In the genomic region with DNA sequence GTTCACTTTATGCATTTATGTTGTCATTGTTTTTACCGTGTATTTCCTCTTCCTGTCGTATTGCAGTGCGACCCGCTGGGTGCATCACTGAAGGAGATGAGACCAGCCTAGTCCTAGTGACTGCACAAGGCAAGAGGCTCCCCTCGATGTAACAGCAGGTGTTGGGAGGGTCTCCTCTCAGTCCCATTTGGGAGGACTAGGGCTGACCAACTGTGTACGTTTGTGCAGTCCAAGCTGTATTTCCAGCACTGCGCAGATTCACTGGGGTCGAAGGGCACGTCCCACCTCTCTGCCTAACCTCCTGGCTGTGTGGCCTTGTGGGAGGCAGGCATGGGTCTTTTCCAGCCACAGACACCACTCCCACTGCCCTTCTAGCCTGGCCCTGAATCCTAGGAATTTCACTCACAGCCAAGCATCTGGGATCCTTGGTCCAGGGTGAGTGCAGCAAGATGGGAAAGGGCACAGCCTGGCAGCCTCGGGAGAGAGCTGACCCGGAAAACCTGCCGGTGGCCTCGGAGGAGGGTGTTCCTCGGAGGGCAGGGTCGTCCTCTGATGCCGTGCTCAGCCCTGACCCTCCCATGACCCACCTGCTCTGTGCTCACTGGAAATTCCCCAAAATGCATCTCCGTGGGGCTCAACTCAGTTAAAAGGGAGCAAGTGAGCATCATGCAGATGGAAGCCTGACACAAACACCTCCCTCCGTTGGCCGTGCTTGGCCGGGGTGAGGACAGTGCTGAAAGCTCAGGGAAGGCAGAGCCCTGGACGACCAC, we compare ENCODE assay signal across 23 cellular contexts.
"Had no signal": no experiment of that assay in that cellular context is flagged by ENCODE, and none has a peak within 500 bp of the region (broad histone marks: within the 10 kb centered on the region; RNA-seq: fewer than 3 reads in every experiment).

No MANE protein-coding gene starts in this region.

- H3K9me3 ChIP-seq: esophagus squamous epithelium, heart left ventricle, lower lobe of right lung, stomach, upper lobe of right lung had no signal

- H3K9me3 Mint-ChIP-seq: activated B cell treated with CpG ODN at 0.5 μM for 24 hours; activated naive CD8-positive, alpha-beta T cell treated with anti-CD3 and anti-CD28 coated beads for 36 hours; activated T-cell treated with anti-CD3 and anti-CD28 coated beads, Interleukin-2, amount 50 U/mL, for 4 hours; activated T-helper 2 cell treated with anti-CD3 and anti-CD28 coated beads, Interferon-gamma antibody, Interleukin-2, Interleukin-4, amounts not matched to agents 10 μg/mL and 5 μg/mL and 100 μg/mL, durations not matched to agents 14 hours and 24 hours and 36 hours; central memory CD8-positive, alpha-beta T cell; naive B cell; neural crest cell; stimulated activated effector memory CD8-positive, alpha-beta T cell treated with anti-CD3 and anti-CD28 coated beads, Interleukin-12 subunit alpha, Interleukin-12 subunit beta, amount 100 ng/mL, for 72 hours had no signal

- ATAC-seq: activated T-cell treated with anti-CD3 and anti-CD28 coated beads, Interleukin-2, amount 50 U/mL, for 4 hours; left colon; lower lobe of right lung; stimulated activated effector memory CD8-positive, alpha-beta T cell treated with anti-CD3 and anti-CD28 coated beads, Interleukin-12 subunit alpha, Interleukin-12 subunit beta, amount 100 ng/mL, for 72 hours had no signal

- H3K36me3 ChIP-seq: esophagus squamous epithelium, heart left ventricle, lower lobe of right lung, stomach, upper lobe of right lung had no signal

- DNase-seq: activated B cell treated with CpG ODN at 0.5 μM for 24 hours; activated CD4-positive, alpha-beta T cell treated with anti-CD3 and anti-CD28 coated beads for 4 hours; activated CD4-positive, alpha-beta T cell treated with anti-CD3 and anti-CD28 coated beads, Interleukin-2, amount 50 U/mL, for 48 hours; activated CD8-positive, alpha-beta memory T cell treated with anti-CD3 and anti-CD28 coated beads, Interleukin-2, amount 50 U/mL, for 48 hours; activated naive CD4-positive, alpha-beta T cell; activated naive CD8-positive, alpha-beta T cell treated with anti-CD3 and anti-CD28 coated beads for 36 hours; activated T-cell treated with anti-CD3 and anti-CD28 coated beads, Interleukin-2, amount 50 U/mL, for 4 hours; esophagus squamous epithelium; heart left ventricle; left colon; lower lobe of right lung; mesendoderm; naive B cell; small intestine; stimulated activated CD4-positive, alpha-beta T cell treated with anti-CD3 and anti-CD28 coated beads, Interleukin-2, amount 100 ng/mL, for 24 hours; stomach; T-helper 9 cell; upper lobe of right lung had no signal

- H3K4me3 Mint-ChIP-seq: activated B cell treated with CpG ODN at 0.5 μM for 24 hours; activated naive CD8-positive, alpha-beta T cell treated with anti-CD3 and anti-CD28 coated beads for 36 hours; activated T-cell treated with anti-CD3 and anti-CD28 coated beads, Interleukin-2, amount 50 U/mL, for 4 hours; central memory CD8-positive, alpha-beta T cell; naive B cell; neural crest cell; stimulated activated effector memory CD8-positive, alpha-beta T cell treated with anti-CD3 and anti-CD28 coated beads, Interleukin-12 subunit alpha, Interleukin-12 subunit beta, amount 100 ng/mL, for 72 hours had no signal

- H3K4me3 ChIP-seq: lower lobe of right lung, upper lobe of right lung had no signal

- H3K27me3 ChIP-seq: dorsolateral prefrontal cortex, heart left ventricle, stomach, upper lobe of right lung had no signal

- H3K27ac Mint-ChIP-seq: activated B cell treated with CpG ODN at 0.5 μM for 24 hours; activated naive CD8-positive, alpha-beta T cell treated with anti-CD3 and anti-CD28 coated beads for 36 hours; activated T-helper 2 cell treated with anti-CD3 and anti-CD28 coated beads, Interferon-gamma antibody, Interleukin-2, Interleukin-4, amounts not matched to agents 10 μg/mL and 5 μg/mL and 100 μg/mL, durations not matched to agents 14 hours and 24 hours and 36 hours; stimulated activated effector memory CD8-positive, alpha-beta T cell treated with anti-CD3 and anti-CD28 coated beads, Interleukin-12 subunit alpha, Interleukin-12 subunit beta, amount 100 ng/mL, for 72 hours had no signal

- H3K4me1 Mint-ChIP-seq: activated naive CD8-positive, alpha-beta T cell treated with anti-CD3 and anti-CD28 coated beads for 36 hours; central memory CD8-positive, alpha-beta T cell; stimulated activated effector memory CD8-positive, alpha-beta T cell treated with anti-CD3 and anti-CD28 coated beads, Interleukin-12 subunit alpha, Interleukin-12 subunit beta, amount 100 ng/mL, for 72 hours had no signal

- H3K36me3 Mint-ChIP-seq: activated naive CD8-positive, alpha-beta T cell treated with anti-CD3 and anti-CD28 coated beads for 36 hours; naive B cell; stimulated activated effector memory CD8-positive, alpha-beta T cell treated with anti-CD3 and anti-CD28 coated beads, Interleukin-12 subunit alpha, Interleukin-12 subunit beta, amount 100 ng/mL, for 72 hours had no signal

- H3K27me3 Mint-ChIP-seq: activated B cell treated with CpG ODN at 0.5 μM for 24 hours; activated naive CD8-positive, alpha-beta T cell treated with anti-CD3 and anti-CD28 coated beads for 36 hours; central memory CD8-positive, alpha-beta T cell had no signal
